ENCODE assay signal across 1 cellular context in the genomic region with DNA sequence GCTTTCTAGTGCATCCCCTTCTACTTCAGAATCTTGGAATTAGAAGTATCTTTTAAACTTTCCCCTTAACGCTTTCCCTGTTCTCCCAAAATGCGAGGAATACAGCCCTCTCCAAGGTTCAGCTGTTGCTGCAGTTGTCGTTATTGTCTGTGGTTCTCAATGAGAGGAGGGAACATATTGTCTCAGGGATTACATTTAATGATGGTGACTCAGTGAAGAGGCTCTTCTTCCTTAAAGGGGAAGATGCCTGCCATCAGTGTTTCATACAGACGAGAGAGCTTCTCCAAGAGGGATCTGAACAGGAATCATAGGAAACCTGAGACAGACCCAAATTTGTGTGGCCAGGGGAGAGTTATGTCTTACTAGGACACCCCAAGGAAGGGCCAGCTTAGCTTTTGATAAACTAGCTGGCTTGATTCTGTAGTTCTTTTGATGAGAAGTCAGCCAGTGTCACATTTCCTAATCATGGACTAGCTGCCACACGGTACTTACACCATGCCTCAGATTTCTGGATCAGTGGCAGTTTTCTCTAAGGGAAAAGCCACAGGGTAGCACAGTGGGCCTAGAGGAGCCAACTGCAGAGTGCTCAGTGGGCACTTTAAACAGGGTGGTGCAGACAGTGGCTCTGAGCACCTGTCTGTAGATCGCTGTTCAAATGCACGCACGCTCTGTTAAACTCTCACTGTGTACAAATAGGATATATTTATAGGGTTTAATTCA.
TF ChIP-seq lines count a peak whose summit lies in the region.

No MANE protein-coding gene starts in this region.

TF ChIP-seq in IMR-90, 13 proteins besides CTCF, POLR2A, EP300 and RAD21 (continued from another document):
- no peak for TF ChIP-seq USF2 (IDR thresholded peaks at IDR 0.05; ENCODE audit: low read depth, low read length)
